In the genomic region with DNA sequence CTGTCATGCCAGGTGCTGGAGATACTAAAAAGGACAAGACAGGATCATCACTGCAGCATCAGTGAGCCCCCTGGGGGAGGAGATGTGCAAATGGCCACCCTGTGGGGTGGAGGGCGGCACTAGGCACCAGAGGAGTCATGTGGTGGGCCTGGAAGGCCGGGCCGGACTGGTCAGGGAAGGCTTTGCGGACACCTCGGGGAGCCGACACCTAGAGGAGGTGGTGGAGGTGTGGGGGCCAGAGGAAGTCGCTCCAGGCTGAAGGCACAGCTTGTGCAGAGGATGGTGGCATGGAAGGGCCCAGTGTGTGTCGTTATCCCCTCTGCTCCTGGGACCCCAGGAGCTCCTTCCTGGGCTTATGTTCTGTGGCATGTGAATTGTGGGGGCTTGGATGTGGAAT, we compare ENCODE assay signal across 18 cellular contexts.
DNase-seq lines count a peak whose midpoint lies in the region; ATAC-seq, FAIRE-seq and TF ChIP-seq lines count a peak whose summit lies in the region.
"Had no signal": no experiment of that assay in that cellular context is flagged by ENCODE, and none has a peak within 500 bp of the region (broad histone marks: within the 10 kb centered on the region; RNA-seq: fewer than 3 reads in every experiment).

No MANE protein-coding gene starts in this region.

- no peaks in the 10 kb centered on the region for H3K27me3 ChIP-seq in BE2C
- H3K27me3 ChIP-seq in RWPE2 (ENCODE audit: insufficient read depth, poor library complexity, severe bottlenecking), result no peaks in the 10 kb centered on the region
- H3K27me3 ChIP-seq in thyroid gland, result no peaks in the 10 kb centered on the region

- H3K4me3 ChIP-seq in BE2C (ENCODE audit: low read depth, low read length) (no peak overlapping the region), RWPE2 (ENCODE audit: severe bottlenecking) (no peak overlapping the region), thyroid gland (replicated peaks in 1 of 3) (no peak overlapping the region)

- TF ChIP-seq POLR2A in H54 (IDR thresholded peaks at IDR 0.05; ENCODE audit: low read depth, low read length) (no peak), thyroid gland (IDR thresholded peaks at IDR 0.05) (no peak)

- ATAC-seq in RWPE2 (ENCODE audit: low read depth) (no peak), HG02678 (IDR thresholded peaks at IDR 0.05; ENCODE audit: unreplicated experiment) (no peak)
- ATAC-seq in stimulated activated effector memory CD8-positive, alpha-beta T cell treated with anti-CD3 and anti-CD28 coated beads, Interleukin-12 subunit alpha, Interleukin-12 subunit beta, amount 100 ng/mL, for 72 hours, result peak; percentile 14

- TF ChIP-seq CTCF in BE2C (IDR thresholded peaks at IDR 0.05; ENCODE audit: low read depth, low read length) (peak; percentile 37), RWPE2 (IDR thresholded peaks at IDR 0.05; ENCODE audit: poor library complexity, severe bottlenecking) (no peak), thyroid gland (IDR thresholded peaks at IDR 0.05) (no peak)

- intact Hi-C loops in thyroid gland (cut with DNase I), result no loop called here

- no peaks in the 10 kb centered on the region for H3K36me3 Mint-ChIP-seq in stimulated activated effector memory CD8-positive, alpha-beta T cell treated with anti-CD3 and anti-CD28 coated beads, Interleukin-12 subunit alpha, Interleukin-12 subunit beta, amount 100 ng/mL, for 72 hours

- H3K4me3 Mint-ChIP-seq in stimulated activated effector memory CD8-positive, alpha-beta T cell treated with anti-CD3 and anti-CD28 coated beads, Interleukin-12 subunit alpha, Interleukin-12 subunit beta, amount 100 ng/mL, for 72 hours, result no peak overlapping the region

- H3K36me3 ChIP-seq in BE2C (no peaks in the 10 kb centered on the region), RWPE2 (ENCODE audit: low read depth) (no peaks in the 10 kb centered on the region), thyroid gland (no peaks in the 10 kb centered on the region)

- 80 to 89% methylated on average over 8 of the region's 8 CpGs for WGBS in thyroid gland, 2 donors

- H3K4me1 Mint-ChIP-seq in stimulated activated effector memory CD8-positive, alpha-beta T cell treated with anti-CD3 and anti-CD28 coated beads, Interleukin-12 subunit alpha, Interleukin-12 subunit beta, amount 100 ng/mL, for 72 hours, result no peaks in the 10 kb centered on the region

- H3K27ac Mint-ChIP-seq in stimulated activated effector memory CD8-positive, alpha-beta T cell treated with anti-CD3 and anti-CD28 coated beads, Interleukin-12 subunit alpha, Interleukin-12 subunit beta, amount 100 ng/mL, for 72 hours, result no peak overlapping the region

- H3K9me3 ChIP-seq in BE2C (no peaks in the 10 kb centered on the region), RWPE2 (ENCODE audit: severe bottlenecking) (no peaks in the 10 kb centered on the region), thyroid gland (no peaks in the 10 kb centered on the region)

- DNase-seq in BE2C (no peak), RWPE2 (ENCODE audit: low spot score) (peak; percentile 33), mesenteric fat pad (ENCODE audit: low spot score) (peak; percentile 73), H54 (ENCODE audit: insufficient read length, low spot score) (no peak), NCI-H2107 treated with DMSO at 0.1 percent for 48 hours (lab: John Stamatoyannopoulos, UW; ENCODE audit: unreplicated experiment) (no peak), thyroid gland (no peak)
- no peak for DNase-seq in stimulated activated effector memory CD8-positive, alpha-beta T cell treated with anti-CD3 and anti-CD28 coated beads, Interleukin-12 subunit alpha, Interleukin-12 subunit beta, amount 100 ng/mL, for 72 hours (ENCODE audit: low spot score in 2 of 2)
- DNase-seq: activated CD4-positive, alpha-beta T cell treated with anti-CD3 and anti-CD28 coated beads, Interleukin-2, amount 50 U/mL, for 1 hour; activated naive CD4-positive, alpha-beta T cell treated with Interleukin-2 at 50 U/mL for 16 hours; anterior cingulate cortex; central memory CD4-positive, alpha-beta T cell; erythroblast; left cardiac atrium; midbrain; NCI-H526 treated with DMSO at 0.1 percent for 48 hours; stimulated activated CD4-positive, alpha-beta T cell treated with anti-CD3 and anti-CD28 coated beads, Interleukin-4, amount 100 ng/mL, for 4 hours; T-helper 1 cell had no signal

- peaks cover 27% of the 10 kb centered on the region for H3K4me1 ChIP-seq in BE2C
- no peaks in the 10 kb centered on the region for H3K4me1 ChIP-seq in RWPE2 (ENCODE audit: insufficient read depth, poor library complexity, severe bottlenecking)
- H3K4me1 ChIP-seq in thyroid gland, result peaks cover 13 to 30% of the 10 kb centered on the region in 2 donors

- no peak for FAIRE-seq in H54 (lab: Jason Lieb, UNC)

- no peaks in the 10 kb centered on the region for H3K9me3 Mint-ChIP-seq in stimulated activated effector memory CD8-positive, alpha-beta T cell treated with anti-CD3 and anti-CD28 coated beads, Interleukin-12 subunit alpha, Interleukin-12 subunit beta, amount 100 ng/mL, for 72 hours

- H3K27ac ChIP-seq in RWPE2 (ENCODE audit: poor library complexity, severe bottlenecking) (no peak overlapping the region), thyroid gland (peak overlapping the region in 1 of 3 donors; percentile 52)

Comparison
In these comparisons a context has a peak if more than half of its experiments do, and no peak if none do; other contexts are left out.
1. DNase-seq: peak in RWPE2 (single experiment) and mesenteric fat pad (single experiment); none in BE2C (single experiment), stimulated activated effector memory CD8-positive, alpha-beta T cell treated with anti-CD3 and anti-CD28 coated beads, Interleukin-12 subunit alpha, Interleukin-12 subunit beta, amount 100 ng/mL, for 72 hours (0 of 2), H54 (single experiment), NCI-H2107 treated with DMSO at 0.1 percent for 48 hours (single experiment) and thyroid gland (0 of 2).